Comparison of ENCODE assay signal across 29 cellular contexts in genomic region chr5:3251784-3252183, GRCh38.
"Had no signal": no experiment of that assay in that cellular context is flagged by ENCODE, and none has a peak within 500 bp of the region (broad histone marks: within the 10 kb centered on the region; RNA-seq: fewer than 3 reads in every experiment).

No MANE protein-coding gene starts in this region.

- H3K9me3 ChIP-seq: adrenal gland, body of pancreas, left ventricle myocardium inferior, neutrophil, sigmoid colon, thoracic aorta, uterus had no signal

- H2AFZ ChIP-seq: hepatocyte had no signal

- H3K27me3 ChIP-seq: adrenal gland, hepatocyte, neutrophil, uterus had no signal

- ATAC-seq: body of pancreas; stimulated activated effector memory CD8-positive, alpha-beta T cell treated with anti-CD3 and anti-CD28 coated beads, Interleukin-12 subunit alpha, Interleukin-12 subunit beta, amount 100 ng/mL, for 72 hours had no signal

- H3K27ac Mint-ChIP-seq: activated naive CD8-positive, alpha-beta T cell; nephron; stimulated activated effector memory CD8-positive, alpha-beta T cell treated with anti-CD3 and anti-CD28 coated beads, Interleukin-12 subunit alpha, Interleukin-12 subunit beta, amount 100 ng/mL, for 72 hours; stimulated activated naive CD8-positive, alpha-beta T cell treated with anti-CD3 and anti-CD28 coated beads, Interleukin-15, Interleukin-2, amounts not matched to agents 100 ng/mL and 50 ng/mL, for 24 hours had no signal

- H3K36me3 ChIP-seq: adrenal gland, left ventricle myocardium inferior, neutrophil, sigmoid colon, thoracic aorta, uterus had no signal

- H3K27me3 Mint-ChIP-seq: stimulated activated naive CD8-positive, alpha-beta T cell treated with anti-CD3 and anti-CD28 coated beads, Interleukin-15, Interleukin-2, amounts not matched to agents 100 ng/mL and 50 ng/mL, for 24 hours had no signal

- H3K4me3 Mint-ChIP-seq: activated naive CD8-positive, alpha-beta T cell; nephron; stimulated activated effector memory CD8-positive, alpha-beta T cell treated with anti-CD3 and anti-CD28 coated beads, Interleukin-12 subunit alpha, Interleukin-12 subunit beta, amount 100 ng/mL, for 72 hours; stimulated activated naive CD8-positive, alpha-beta T cell treated with anti-CD3 and anti-CD28 coated beads, Interleukin-15, Interleukin-2, amounts not matched to agents 100 ng/mL and 50 ng/mL, for 24 hours had no signal

- H3K4me1 ChIP-seq: adrenal gland, body of pancreas, left ventricle myocardium inferior, sigmoid colon, uterus had no signal

- H3K4me1 Mint-ChIP-seq: nephron; stimulated activated effector memory CD8-positive, alpha-beta T cell treated with anti-CD3 and anti-CD28 coated beads, Interleukin-12 subunit alpha, Interleukin-12 subunit beta, amount 100 ng/mL, for 72 hours had no signal

- DNase-seq: activated CD4-positive, alpha-beta T cell treated with anti-CD3 and anti-CD28 coated beads for 4 hours; activated CD4-positive, alpha-beta T cell treated with anti-CD3 and anti-CD28 coated beads, Interleukin-2, amount 50 U/mL, for 4 hours; activated effector memory CD4-positive, alpha-beta T cell treated with Interleukin-2 at 50 U/mL for 16 hours; activated naive CD4-positive, alpha-beta T cell treated with Interleukin-2 at 50 U/mL for 16 hours; activated T-cell treated with anti-CD3 and anti-CD28 coated beads for 4 hours; adrenal gland; aorta; body of pancreas; dermis blood vessel endothelial cell; effector CD4-positive, alpha-beta T cell; glutamatergic neuron; left ventricle myocardium inferior; sigmoid colon; small intestine; stimulated activated CD4-positive, alpha-beta T cell treated with anti-CD3 and anti-CD28 coated beads, Interleukin-4, amount 100 ng/mL, for 24 hours; trophoblast cell; uterus had no signal

- H3K4me3 ChIP-seq: adrenal gland, body of pancreas, hepatocyte, left ventricle myocardium inferior, sigmoid colon, thoracic aorta, uterus had no signal

- FAIRE-seq: colon, endometrium, frontal cortex, islet of Langerhans, small intestine had no signal

- H3K4me2 ChIP-seq: hepatocyte had no signal

- H3K36me3 Mint-ChIP-seq: activated naive CD8-positive, alpha-beta T cell; stimulated activated effector memory CD8-positive, alpha-beta T cell treated with anti-CD3 and anti-CD28 coated beads, Interleukin-12 subunit alpha, Interleukin-12 subunit beta, amount 100 ng/mL, for 72 hours had no signal

- H3K27ac ChIP-seq: adrenal gland, body of pancreas, epithelial cell of prostate, hepatocyte, left ventricle myocardium inferior, neutrophil, sigmoid colon, thoracic aorta, uterus had no signal

- H3K79me2 ChIP-seq: hepatocyte had no signal
